ENCODE assay signal across 8 cellular contexts in the genomic region with DNA sequence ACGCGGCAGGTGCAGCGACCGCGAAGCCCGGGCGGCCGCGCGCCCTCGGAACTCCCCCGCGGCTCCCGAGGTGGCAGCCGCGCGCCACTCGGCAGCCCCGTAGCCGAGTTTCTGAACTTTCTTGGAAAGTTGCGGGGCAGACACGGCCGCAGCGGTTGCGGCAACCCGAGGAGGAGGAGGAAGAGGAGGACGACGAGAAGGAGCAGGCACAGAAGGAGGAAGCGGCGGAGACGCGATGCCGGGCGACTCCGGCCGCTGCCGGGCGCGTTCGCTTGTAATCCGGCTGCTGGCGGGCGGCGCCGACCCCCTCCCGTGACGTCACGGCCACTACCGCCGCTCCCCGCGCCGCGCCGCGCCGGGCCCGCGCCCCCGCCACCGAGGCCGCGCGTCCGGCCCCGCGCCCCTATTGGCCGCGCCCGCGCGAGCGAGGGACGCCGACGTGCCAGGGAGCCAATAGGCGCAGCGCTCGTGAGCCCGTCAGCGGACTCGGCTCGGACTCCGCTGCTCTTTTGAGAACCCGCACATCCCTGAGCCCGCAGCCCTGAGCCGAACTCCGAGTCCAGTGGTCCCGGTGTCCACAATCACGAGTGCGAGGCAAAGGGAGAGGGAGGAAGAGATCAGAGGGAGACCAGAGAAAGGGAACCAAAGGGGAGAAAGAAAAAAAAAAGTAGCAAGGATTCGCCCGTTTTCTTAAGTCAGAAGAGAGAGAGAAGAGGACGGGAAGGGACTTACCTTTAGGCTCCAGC. TPM values are rescaled to one million over a fixed set of nuclear protein-coding genes. Genes with fewer than 3 reads are reported as not detected.
DNase-seq lines count a peak whose midpoint lies in the region; ATAC-seq and TF ChIP-seq lines count a peak whose summit lies in the region.

No MANE protein-coding gene starts in this region.

- peaks cover 40% of the 10 kb centered on the region for H3K4me1 Mint-ChIP-seq in activated T-cell treated with anti-CD3 and anti-CD28 coated beads, Interleukin-2, amount 50 U/mL, for 72 hours (ENCODE audit: low read depth)
- H3K4me1 Mint-ChIP-seq in immature natural killer cell, result peaks cover 21 to 40% of the 10 kb centered on the region in 2 donors

- H3K27ac ChIP-seq in left ventricle myocardium inferior (replicated peaks) (no peak overlapping the region), thoracic aorta (no peak overlapping the region)

- H3K27me3 Mint-ChIP-seq in activated T-cell treated with anti-CD3 and anti-CD28 coated beads, Interleukin-2, amount 50 U/mL, for 72 hours (ENCODE audit: low read depth), result peaks cover 95% of the 10 kb centered on the region
- H3K27me3 Mint-ChIP-seq in immature natural killer cell (ENCODE audit: low read depth in 3 of 3), result peaks cover 46 to 81% (median 65%) of the 10 kb centered on the region in 3 donors

- peak overlapping the region; percentile 79 to 89 for H3K4me3 Mint-ChIP-seq in activated T-cell treated with anti-CD3 and anti-CD28 coated beads, Interleukin-2, amount 50 U/mL, for 72 hours
- peak overlapping the region; percentile 60 to 74 (median 68) for H3K4me3 Mint-ChIP-seq in immature natural killer cell

- TF ChIP-seq CTCF in left ventricle myocardium inferior (IDR thresholded peaks at IDR 0.05; ENCODE audit: borderline replicate concordance) (no peak), thoracic aorta (IDR thresholded peaks at IDR 0.05) (no peak)

- ATAC-seq in left ventricle myocardium superior (no peak), thoracic aorta (ENCODE audit: insufficient number of reproducible peaks, low FRiP score, low read depth) (no peak)
- ATAC-seq in activated T-cell treated with anti-CD3 and anti-CD28 coated beads, Interleukin-2, amount 50 U/mL, for 72 hours (replicated peaks in 1 of 2), result peak; percentile 67

- DNase-seq in left ventricle myocardium inferior (no peak), left ventricle myocardium superior (no peak), immature natural killer cell (no peak), thoracic aorta (ENCODE audit: low spot score) (no peak), NCI-H1048 (lab: John Stamatoyannopoulos, UW) (no peak), RPMI8226 (no peak)
- no peak for DNase-seq in activated T-cell treated with anti-CD3 and anti-CD28 coated beads, Interleukin-2, amount 50 U/mL, for 72 hours
- no peak for DNase-seq in NK-92 treated with Interleukin-12 subunit alpha and Interleukin-12 subunit beta, amount 100 ng/mL, for 24 hours (lab: John Stamatoyannopoulos, UW)

- peaks cover 28% of the 10 kb centered on the region for H3K4me1 ChIP-seq in left ventricle myocardium inferior
- H3K4me1 ChIP-seq in thoracic aorta (ENCODE audit: control insufficient read depth in 1 of 2, low read depth in 2 of 2), result peaks cover 11 to 33% of the 10 kb centered on the region in 2 donors

- intact Hi-C loops in left ventricle myocardium inferior (cut with micrococcal nuclease), result no loop called here
- intact Hi-C loops in left ventricle myocardium superior (cut with micrococcal nuclease), result no loop called here

- peaks cover 7 to 11% of the 10 kb centered on the region in 2 donors for H3K36me3 Mint-ChIP-seq in activated T-cell treated with anti-CD3 and anti-CD28 coated beads, Interleukin-2, amount 50 U/mL, for 72 hours (ENCODE audit: insufficient read depth in 2 of 2)
- H3K36me3 Mint-ChIP-seq in immature natural killer cell, result peaks cover 0 to 8% (median 0%) of the 10 kb centered on the region in 3 donors

- H3K9me3 ChIP-seq in left ventricle myocardium inferior (replicated peaks) (no peaks in the 10 kb centered on the region), thoracic aorta (no peaks in the 10 kb centered on the region)

- H3K4me3 ChIP-seq in left ventricle myocardium inferior (peak overlapping the region; percentile 55), thoracic aorta (peak overlapping the region; percentile 64)

- H3K36me3 ChIP-seq in left ventricle myocardium inferior (no peaks in the 10 kb centered on the region), thoracic aorta (no peaks in the 10 kb centered on the region)

- H3K27me3 ChIP-seq in left ventricle myocardium inferior (ENCODE audit: low read depth) (peaks cover 100% of the 10 kb centered on the region), thoracic aorta (replicated peaks; ENCODE audit: insufficient read depth) (peaks cover 71% of the 10 kb centered on the region)

- H3K27ac Mint-ChIP-seq in activated T-cell treated with anti-CD3 and anti-CD28 coated beads, Interleukin-2, amount 50 U/mL, for 72 hours, result peak overlapping the region; percentile 52
- H3K27ac Mint-ChIP-seq in immature natural killer cell, result peak overlapping the region in 1 of 6 donors; percentile 34

- no peaks in the 10 kb centered on the region for H3K9me3 Mint-ChIP-seq in activated T-cell treated with anti-CD3 and anti-CD28 coated beads, Interleukin-2, amount 50 U/mL, for 72 hours
- H3K9me3 Mint-ChIP-seq in immature natural killer cell, result peaks cover 0 to 15% (median 6%) of the 10 kb centered on the region in 6 donors

RNA-seq across cellular contexts. Expression of gene BARHL2, which starts 0.7 kb away (rescaled TPM):
- total RNA-seq in left ventricle myocardium inferior (not detected), left ventricle myocardium superior (not detected), thoracic aorta (not detected)
- not detected for total RNA-seq in activated T-cell treated with anti-CD3 and anti-CD28 coated beads, Interleukin-2, amount 50 U/mL, for 72 hours
- polyA plus RNA-seq in immature natural killer cell, result not detected

Comparison
In these comparisons a context has a peak if more than half of its experiments do, and no peak if none do; other contexts are left out.
1. ATAC-seq: peak in activated T-cell treated with anti-CD3 and anti-CD28 coated beads, Interleukin-2, amount 50 U/mL, for 72 hours (2 of 2); none in left ventricle myocardium superior (single experiment) and thoracic aorta (single experiment).